7 cellular contexts compared by ENCODE assay signal in genomic region chr5:21559107-21559506, GRCh38.
DNase-seq lines count a peak whose midpoint lies in the region; ATAC-seq, FAIRE-seq and TF ChIP-seq lines count a peak whose summit lies in the region.
"Not testable (repeated sequence)": the region's sequence is repeated elsewhere in the genome, so short reads cannot be mapped to it uniquely, and the experiment has no call there.

No MANE protein-coding gene starts in this region.

- not testable (repeated sequence) for H4K20me1 ChIP-seq in PC-9 (ENCODE audit: insufficient read depth); keratinocyte (ENCODE audit: control insufficient read depth, extremely low read depth, insufficient read depth, low read length)

- not testable (repeated sequence) for H3K4me2 ChIP-seq in PC-9; keratinocyte (ENCODE audit: control insufficient read depth, extremely low read depth, insufficient read depth, low read depth, low read length); trophoblast cell (ENCODE audit: low read length)

- H3K4ac ChIP-seq in trophoblast cell (ENCODE audit: low read depth, low read length): not testable (repeated sequence)

- POLR2A ChIA-PET in PC-9 (lab: Charles Lee; ENCODE audit: unreplicated experiment): not testable (repeated sequence)

- not testable (repeated sequence) for H4K91ac ChIP-seq in trophoblast cell (ENCODE audit: low read depth, low read length)

- not testable (repeated sequence) for H3K9me1 ChIP-seq in keratinocyte (ENCODE audit: control insufficient read depth, extremely low read depth, insufficient read depth, low read length)

- H4K8ac ChIP-seq in trophoblast cell (ENCODE audit: low read depth, low read length): not testable (repeated sequence)

- DNase-seq in ELF-1 (ENCODE audit: low read depth, low spot score) (peak; percentile 3), PC-9 (peak; percentile 41 to 48), adipocyte (ENCODE audit: low read depth) (peak; percentile 15), trophoblast cell (peak; percentile 34 to 66)
- DNase-seq in keratinocyte (ENCODE audit: low read depth, low spot score): not testable (repeated sequence)

- not testable (repeated sequence) for H3K36me3 ChIP-seq in PC-9 (ENCODE audit: low read depth); adipocyte (ENCODE audit: control insufficient read depth, insufficient read depth, low read length, severe bottlenecking); keratinocyte (ENCODE audit: control insufficient read depth in 2 of 2, extremely low read depth in 1 of 2, insufficient read depth in 2 of 2, low read length in 2 of 2); trophoblast cell (ENCODE audit: control insufficient read depth in 1 of 2, insufficient read depth in 2 of 2, low read length in 2 of 2)

- H4K12ac ChIP-seq in trophoblast cell (ENCODE audit: low read depth, low read length): not testable (repeated sequence)

- not testable (repeated sequence) for BruUV-seq in PC-9 (replicated peaks; lab: Mats Ljungman, UMichigan)

- not testable (repeated sequence) for H2AK5ac ChIP-seq in trophoblast cell (ENCODE audit: low read length)

- not testable (repeated sequence) for H2BK120ac ChIP-seq in trophoblast cell (ENCODE audit: insufficient read depth, low read length, poor library complexity)

- H3K9me3 ChIP-seq in PC-9 (ENCODE audit: insufficient read depth, low read depth); adipocyte (ENCODE audit: control insufficient read depth, low read length); keratinocyte (ENCODE audit: control insufficient read depth, low read depth, low read length); trophoblast cell (ENCODE audit: insufficient read depth, low read depth, low read length): not testable (repeated sequence)

- not testable (repeated sequence) for H3F3A ChIP-seq in PC-9 (ENCODE audit: insufficient read depth, low read depth)

- H3K79me2 ChIP-seq in PC-9 (ENCODE audit: low read depth); keratinocyte (ENCODE audit: control insufficient read depth, insufficient read depth, low read length); trophoblast cell (ENCODE audit: control insufficient read depth, insufficient read depth, low read length, poor library complexity): not testable (repeated sequence)

- H3K4me3 ChIP-seq in PC-9; adipocyte (ENCODE audit: low read length); keratinocyte (ENCODE audit: control insufficient read depth in 2 of 3, extremely low read depth in 1 of 3, insufficient read depth in 2 of 3, low read depth in 1 of 3, low read length in 3 of 3); trophoblast cell (ENCODE audit: low read depth, low read length): not testable (repeated sequence)

- H3K14ac ChIP-seq in trophoblast cell (ENCODE audit: low read length): not testable (repeated sequence)

- not testable (repeated sequence) for H2BK5ac ChIP-seq in trophoblast cell (ENCODE audit: low read depth, low read length, poor library complexity)

- not testable (repeated sequence) for H3K27me3 ChIP-seq in PC-9 (ENCODE audit: insufficient read depth, low read depth); adipocyte (replicated peaks; ENCODE audit: control insufficient read depth, insufficient read depth, low read length); keratinocyte (ENCODE audit: control insufficient read depth, extremely low read depth, insufficient read depth, low read length); trophoblast cell (ENCODE audit: insufficient read depth, low read length)

- not testable (repeated sequence) for H3K23ac ChIP-seq in trophoblast cell (ENCODE audit: low read length)

- CTCF ChIA-PET in PC-9 (lab: Charles Lee): not testable (repeated sequence)

- not testable (repeated sequence) for H3K9ac ChIP-seq in adipocyte (ENCODE audit: low read length); keratinocyte (ENCODE audit: control insufficient read depth, extremely low read depth, insufficient read depth, low read length); trophoblast cell (ENCODE audit: low read length)

- H2BK12ac ChIP-seq in trophoblast cell (ENCODE audit: low read length): not testable (repeated sequence)

- dilution Hi-C loops in keratinocyte (cut with MboI; ENCODE audit: extremely low pct_ligation_motif_present, low sequenced_read_pairs): not testable (repeated sequence)

- H3K4me1 ChIP-seq in PC-9 (replicated peaks; ENCODE audit: insufficient read depth); adipocyte (ENCODE audit: control insufficient read depth, insufficient read depth, low read length); keratinocyte (ENCODE audit: control insufficient read depth, extremely low read depth, insufficient read depth, low read length); trophoblast cell (ENCODE audit: control insufficient read depth in 1 of 2, insufficient read depth in 2 of 2, low read length in 2 of 2): not testable (repeated sequence)

- FAIRE-seq in keratinocyte (lab: Jason Lieb, UNC): peak; percentile 56

- H3K9me2 ChIP-seq in PC-9 (ENCODE audit: insufficient read depth): not testable (repeated sequence)

- TF ChIP-seq CTCF in PC-9 (conservative IDR thresholded peaks at IDR 0.05); keratinocyte (optimal IDR thresholded peaks at IDR 0.05 in 1 of 3, IDR thresholded peaks at IDR 0.05 in 1 of 3, conservative IDR thresholded peaks at IDR 0.05 in 1 of 3; ENCODE audit: extremely low read depth in 1 of 3, insufficient read depth in 2 of 3, low read length in 3 of 3): not testable (repeated sequence)

- H3K27ac ChIP-seq in PC-9; keratinocyte (ENCODE audit: control insufficient read depth, insufficient read depth, low read length); trophoblast cell (ENCODE audit: low read depth, low read length): not testable (repeated sequence)

- H2AFZ ChIP-seq in PC-9; keratinocyte (ENCODE audit: control insufficient read depth, low read length); trophoblast cell (ENCODE audit: insufficient read depth, low read length, poor library complexity): not testable (repeated sequence)

- intact Hi-C loops in PC-9 (cut with micrococcal nuclease; ENCODE audit: unreplicated experiment): not testable (repeated sequence)

- no CpG with 5 or more reads among the region's 2 CpGs for WGBS in trophoblast cell (ENCODE audit: extremely low coverage, insufficient coverage, insufficient read length)

- H3K18ac ChIP-seq in trophoblast cell (ENCODE audit: low read length): not testable (repeated sequence)

- not testable (repeated sequence) for H3K79me1 ChIP-seq in trophoblast cell (ENCODE audit: low read length)

- ATAC-seq in HG02885 (IDR thresholded peaks at IDR 0.05; ENCODE audit: poor library complexity, unreplicated experiment) (peak; percentile 42), esophagus mucosa (peak; percentile 74)
